ENCODE assay signal across 1 cellular context in genomic region chr16:81545470-81546175, GRCh38.
TF ChIP-seq lines count a peak whose summit lies in the region.

No MANE protein-coding gene starts in this region.

TF ChIP-seq in GM23338, 12 proteins besides CTCF, POLR2A, EP300 and RAD21:
- TF ChIP-seq, protein P1, sequence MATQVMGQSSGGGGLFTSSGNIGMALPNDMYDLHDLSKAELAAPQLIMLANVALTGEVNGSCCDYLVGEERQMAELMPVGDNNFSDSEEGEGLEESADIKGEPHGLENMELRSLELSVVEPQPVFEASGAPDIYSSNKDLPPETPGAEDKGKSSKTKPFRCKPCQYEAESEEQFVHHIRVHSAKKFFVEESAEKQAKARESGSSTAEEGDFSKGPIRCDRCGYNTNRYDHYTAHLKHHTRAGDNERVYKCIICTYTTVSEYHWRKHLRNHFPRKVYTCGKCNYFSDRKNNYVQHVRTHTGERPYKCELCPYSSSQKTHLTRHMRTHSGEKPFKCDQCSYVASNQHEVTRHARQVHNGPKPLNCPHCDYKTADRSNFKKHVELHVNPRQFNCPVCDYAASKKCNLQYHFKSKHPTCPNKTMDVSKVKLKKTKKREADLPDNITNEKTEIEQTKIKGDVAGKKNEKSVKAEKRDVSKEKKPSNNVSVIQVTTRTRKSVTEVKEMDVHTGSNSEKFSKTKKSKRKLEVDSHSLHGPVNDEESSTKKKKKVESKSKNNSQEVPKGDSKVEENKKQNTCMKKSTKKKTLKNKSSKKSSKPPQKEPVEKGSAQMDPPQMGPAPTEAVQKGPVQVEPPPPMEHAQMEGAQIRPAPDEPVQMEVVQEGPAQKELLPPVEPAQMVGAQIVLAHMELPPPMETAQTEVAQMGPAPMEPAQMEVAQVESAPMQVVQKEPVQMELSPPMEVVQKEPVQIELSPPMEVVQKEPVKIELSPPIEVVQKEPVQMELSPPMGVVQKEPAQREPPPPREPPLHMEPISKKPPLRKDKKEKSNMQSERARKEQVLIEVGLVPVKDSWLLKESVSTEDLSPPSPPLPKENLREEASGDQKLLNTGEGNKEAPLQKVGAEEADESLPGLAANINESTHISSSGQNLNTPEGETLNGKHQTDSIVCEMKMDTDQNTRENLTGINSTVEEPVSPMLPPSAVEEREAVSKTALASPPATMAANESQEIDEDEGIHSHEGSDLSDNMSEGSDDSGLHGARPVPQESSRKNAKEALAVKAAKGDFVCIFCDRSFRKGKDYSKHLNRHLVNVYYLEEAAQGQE (IDR thresholded peaks at IDR 0.05; ENCODE audit: unreplicated experiment): no peak
- no peak for TF ChIP-seq EZH2phosphoT487 (IDR thresholded peaks at IDR 0.05; ENCODE audit: unreplicated experiment)
- TF ChIP-seq NANOG (IDR thresholded peaks at IDR 0.05; ENCODE audit: borderline replicate concordance): no peak
- TF ChIP-seq EZH2 (IDR thresholded peaks at IDR 0.05; ENCODE audit: low read depth, unreplicated experiment): no peak
- TF ChIP-seq, protein P2, sequence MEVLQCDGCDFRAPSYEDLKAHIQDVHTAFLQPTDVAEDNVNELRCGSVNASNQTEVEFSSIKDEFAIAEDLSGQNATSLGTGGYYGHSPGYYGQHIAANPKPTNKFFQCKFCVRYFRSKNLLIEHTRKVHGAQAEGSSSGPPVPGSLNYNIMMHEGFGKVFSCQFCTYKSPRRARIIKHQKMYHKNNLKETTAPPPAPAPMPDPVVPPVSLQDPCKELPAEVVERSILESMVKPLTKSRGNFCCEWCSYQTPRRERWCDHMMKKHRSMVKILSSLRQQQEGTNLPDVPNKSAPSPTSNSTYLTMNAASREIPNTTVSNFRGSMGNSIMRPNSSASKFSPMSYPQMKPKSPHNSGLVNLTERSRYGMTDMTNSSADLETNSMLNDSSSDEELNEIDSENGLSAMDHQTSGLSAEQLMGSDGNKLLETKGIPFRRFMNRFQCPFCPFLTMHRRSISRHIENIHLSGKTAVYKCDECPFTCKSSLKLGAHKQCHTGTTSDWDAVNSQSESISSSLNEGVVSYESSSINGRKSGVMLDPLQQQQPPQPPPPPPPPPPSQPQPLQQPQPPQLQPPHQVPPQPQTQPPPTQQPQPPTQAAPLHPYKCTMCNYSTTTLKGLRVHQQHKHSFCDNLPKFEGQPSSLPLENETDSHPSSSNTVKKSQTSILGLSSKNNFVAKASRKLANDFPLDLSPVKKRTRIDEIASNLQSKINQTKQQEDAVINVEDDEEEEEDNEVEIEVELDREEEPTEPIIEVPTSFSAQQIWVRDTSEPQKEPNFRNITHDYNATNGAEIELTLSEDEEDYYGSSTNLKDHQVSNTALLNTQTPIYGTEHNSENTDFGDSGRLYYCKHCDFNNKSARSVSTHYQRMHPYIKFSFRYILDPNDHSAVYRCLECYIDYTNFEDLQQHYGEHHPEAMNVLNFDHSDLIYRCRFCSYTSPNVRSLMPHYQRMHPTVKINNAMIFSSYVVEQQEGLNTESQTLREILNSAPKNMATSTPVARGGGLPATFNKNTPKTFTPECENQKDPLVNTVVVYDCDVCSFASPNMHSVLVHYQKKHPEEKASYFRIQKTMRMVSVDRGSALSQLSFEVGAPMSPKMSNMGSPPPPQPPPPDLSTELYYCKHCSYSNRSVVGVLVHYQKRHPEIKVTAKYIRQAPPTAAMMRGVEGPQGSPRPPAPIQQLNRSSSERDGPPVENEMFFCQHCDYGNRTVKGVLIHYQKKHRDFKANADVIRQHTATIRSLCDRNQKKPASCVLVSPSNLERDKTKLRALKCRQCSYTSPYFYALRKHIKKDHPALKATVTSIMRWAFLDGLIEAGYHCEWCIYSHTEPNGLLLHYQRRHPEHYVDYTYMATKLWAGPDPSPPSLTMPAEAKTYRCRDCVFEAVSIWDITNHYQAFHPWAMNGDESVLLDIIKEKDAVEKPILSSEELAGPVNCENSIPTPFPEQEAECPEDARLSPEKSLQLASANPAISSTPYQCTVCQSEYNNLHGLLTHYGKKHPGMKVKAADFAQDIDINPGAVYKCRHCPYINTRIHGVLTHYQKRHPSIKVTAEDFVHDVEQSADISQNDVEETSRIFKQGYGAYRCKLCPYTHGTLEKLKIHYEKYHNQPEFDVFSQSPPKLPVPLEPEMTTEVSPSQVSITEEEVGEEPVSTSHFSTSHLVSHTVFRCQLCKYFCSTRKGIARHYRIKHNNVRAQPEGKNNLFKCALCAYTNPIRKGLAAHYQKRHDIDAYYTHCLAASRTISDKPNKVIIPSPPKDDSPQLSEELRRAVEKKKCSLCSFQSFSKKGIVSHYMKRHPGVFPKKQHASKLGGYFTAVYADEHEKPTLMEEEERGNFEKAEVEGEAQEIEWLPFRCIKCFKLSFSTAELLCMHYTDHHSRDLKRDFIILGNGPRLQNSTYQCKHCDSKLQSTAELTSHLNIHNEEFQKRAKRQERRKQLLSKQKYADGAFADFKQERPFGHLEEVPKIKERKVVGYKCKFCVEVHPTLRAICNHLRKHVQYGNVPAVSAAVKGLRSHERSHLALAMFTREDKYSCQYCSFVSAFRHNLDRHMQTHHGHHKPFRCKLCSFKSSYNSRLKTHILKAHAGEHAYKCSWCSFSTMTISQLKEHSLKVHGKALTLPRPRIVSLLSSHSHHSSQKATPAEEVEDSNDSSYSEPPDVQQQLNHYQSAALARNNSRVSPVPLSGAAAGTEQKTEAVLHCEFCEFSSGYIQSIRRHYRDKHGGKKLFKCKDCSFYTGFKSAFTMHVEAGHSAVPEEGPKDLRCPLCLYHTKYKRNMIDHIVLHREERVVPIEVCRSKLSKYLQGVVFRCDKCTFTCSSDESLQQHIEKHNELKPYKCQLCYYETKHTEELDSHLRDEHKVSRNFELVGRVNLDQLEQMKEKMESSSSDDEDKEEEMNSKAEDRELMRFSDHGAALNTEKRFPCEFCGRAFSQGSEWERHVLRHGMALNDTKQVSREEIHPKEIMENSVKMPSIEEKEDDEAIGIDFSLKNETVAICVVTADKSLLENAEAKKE (CRISPR knock-in tag; IDR thresholded peaks at IDR 0.05): no peak
- no peak for TF ChIP-seq STAT1 (IDR thresholded peaks at IDR 0.05; ENCODE audit: unreplicated experiment)
- TF ChIP-seq JUNB (IDR thresholded peaks at IDR 0.05; ENCODE audit: unreplicated experiment): no peak
- TF ChIP-seq CREB1 (CRISPR knock-in tag; IDR thresholded peaks at IDR 0.05; ENCODE audit: low read depth): no peak
- no peak for TF ChIP-seq POLR2AphosphoS5 (IDR thresholded peaks at IDR 0.05; ENCODE audit: low read depth)
- TF ChIP-seq, protein P3, sequence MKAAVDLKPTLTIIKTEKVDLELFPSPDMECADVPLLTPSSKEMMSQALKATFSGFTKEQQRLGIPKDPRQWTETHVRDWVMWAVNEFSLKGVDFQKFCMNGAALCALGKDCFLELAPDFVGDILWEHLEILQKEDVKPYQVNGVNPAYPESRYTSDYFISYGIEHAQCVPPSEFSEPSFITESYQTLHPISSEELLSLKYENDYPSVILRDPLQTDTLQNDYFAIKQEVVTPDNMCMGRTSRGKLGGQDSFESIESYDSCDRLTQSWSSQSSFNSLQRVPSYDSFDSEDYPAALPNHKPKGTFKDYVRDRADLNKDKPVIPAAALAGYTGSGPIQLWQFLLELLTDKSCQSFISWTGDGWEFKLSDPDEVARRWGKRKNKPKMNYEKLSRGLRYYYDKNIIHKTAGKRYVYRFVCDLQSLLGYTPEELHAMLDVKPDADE (IDR thresholded peaks at IDR 0.05): no peak
- TF ChIP-seq ZNF114 (CRISPR knock-in tag; IDR thresholded peaks at IDR 0.05): no peak
- TF ChIP-seq ZNF331 (CRISPR knock-in tag; IDR thresholded peaks at IDR 0.05; ENCODE audit: low read depth): no peak
